Comparison of ENCODE assay signal across 8 cellular contexts in the genomic region with DNA sequence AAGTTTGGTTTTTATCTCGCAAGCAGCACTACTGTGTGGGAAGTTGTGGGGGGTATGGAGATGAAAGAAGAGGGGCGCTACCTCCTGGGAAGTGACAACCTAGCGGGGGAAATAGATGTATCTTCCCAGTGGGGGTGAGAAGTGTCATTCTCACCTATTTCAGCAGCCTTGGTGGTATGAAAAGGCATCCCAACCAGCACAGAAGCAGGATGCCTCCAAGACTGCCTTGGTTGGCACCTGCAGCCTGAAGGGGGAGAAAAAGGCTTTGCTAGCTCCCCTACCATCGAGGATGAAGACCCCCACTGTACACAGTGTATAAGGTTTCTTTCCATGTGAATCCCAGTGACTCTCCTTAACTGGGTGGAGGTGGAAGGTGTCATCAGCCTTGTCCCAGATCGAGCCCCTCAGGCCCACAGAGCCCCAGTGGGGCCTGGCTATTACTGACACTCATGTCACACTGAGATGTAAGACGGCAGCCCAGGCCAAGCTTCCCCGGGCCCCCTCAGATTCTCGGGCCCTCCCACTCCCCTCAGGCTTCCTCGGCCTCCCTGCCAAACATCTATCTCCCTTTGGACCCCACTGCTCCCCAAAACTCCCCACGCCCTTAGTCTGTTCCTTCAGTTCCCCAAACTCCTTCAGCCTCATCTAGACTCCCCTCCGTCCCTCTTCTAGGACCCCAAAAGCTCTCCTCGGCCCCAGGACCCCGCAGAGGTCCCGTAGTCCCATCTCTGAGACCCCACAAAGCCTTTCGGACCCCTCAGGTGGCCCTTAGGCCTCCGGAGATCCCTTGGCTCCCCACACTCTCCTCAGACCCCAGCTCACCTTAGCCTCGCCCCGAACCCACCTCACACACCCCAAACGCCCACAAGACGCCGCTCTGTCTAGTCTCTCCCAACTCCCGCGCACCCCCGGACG. TPM values are rescaled to one million over a fixed set of nuclear protein-coding genes. Genes with fewer than 3 reads are reported as not detected.
DNase-seq lines count a peak whose midpoint lies in the region; ATAC-seq, FAIRE-seq and TF ChIP-seq lines count a peak whose summit lies in the region.

No MANE protein-coding gene starts in this region.

- DNase-seq in stimulated activated CD4-positive, alpha-beta T cell treated with anti-CD3 and anti-CD28 coated beads, Interleukin-1b, Interleukin-23, amount 100 ng/mL, for 48 hours, result peak; percentile 8
- no peak for DNase-seq in stimulated activated CD4-positive, alpha-beta T cell treated with anti-CD3 and anti-CD28 coated beads, Interleukin-4, amount 100 ng/mL, for 1 hour
- DNase-seq in activated CD8-positive, alpha-beta memory T cell treated with anti-CD3 and anti-CD28 coated beads, Interleukin-2, amount 50 U/mL, for 4 hours, result peak; percentile 17
- DNase-seq in glutamatergic neuron (peak; percentile 38), putamen (ENCODE audit: low spot score) (peak; percentile 80), GM12892 (ENCODE audit: insufficient read length) (no peak), NCI-H524 treated with DMSO at 0.1 percent for 48 hours (lab: John Stamatoyannopoulos, UW) (no peak)

- FAIRE-seq in GM12892 (lab: Jason Lieb, UNC), result no peak

- H3K4me3 Mint-ChIP-seq in glutamatergic neuron (ENCODE audit: unreplicated experiment), result peak overlapping the region; percentile 98

- H3K36me3 Mint-ChIP-seq in glutamatergic neuron (ENCODE audit: unreplicated experiment), result no peaks in the 10 kb centered on the region

- peaks cover 11% of the 10 kb centered on the region for H3K9me3 Mint-ChIP-seq in glutamatergic neuron (ENCODE audit: unreplicated experiment)

- H3K4me1 Mint-ChIP-seq in glutamatergic neuron (ENCODE audit: low read depth, unreplicated experiment), result peaks cover 8% of the 10 kb centered on the region

- ATAC-seq in HG03439 (IDR thresholded peaks at IDR 0.05; ENCODE audit: unreplicated experiment), result no peak

- TF ChIP-seq CTCF in glutamatergic neuron (IDR thresholded peaks at IDR 0.05; ENCODE audit: partially characterized antibody, unreplicated experiment), result no peak

- no peak for TF ChIP-seq POLR2A in GM12892 (IDR thresholded peaks at IDR 0.05; ENCODE audit: low read depth, low read length)

- H3K27ac Mint-ChIP-seq in glutamatergic neuron (ENCODE audit: unreplicated experiment), result peak overlapping the region; percentile 72

- peaks cover 13% of the 10 kb centered on the region for H3K27me3 Mint-ChIP-seq in glutamatergic neuron (ENCODE audit: unreplicated experiment)

RNA-seq across cellular contexts. Expression of a gene that starts 0.7 kb away (rescaled TPM):
- total RNA-seq in glutamatergic neuron (ENCODE audit: unreplicated experiment), result 71.5 TPM
- polyA plus RNA-seq in GM12892 (2012; ENCODE audit: missing spikeins), result 25.1 TPM

RNA-seq across cellular contexts. Expression of a gene that starts 19.6 kb away (rescaled TPM):
- 29.0 TPM for total RNA-seq in glutamatergic neuron (ENCODE audit: unreplicated experiment)
- polyA plus RNA-seq in GM12892 (2012; ENCODE audit: missing spikeins), result 0.47 TPM

Comparison
In these comparisons a context has a peak if more than half of its experiments do, and no peak if none do; other contexts are left out.
1. DNase-seq: peak in stimulated activated CD4-positive, alpha-beta T cell treated with anti-CD3 and anti-CD28 coated beads, Interleukin-1b, Interleukin-23, amount 100 ng/mL, for 48 hours (single experiment), activated CD8-positive, alpha-beta memory T cell treated with anti-CD3 and anti-CD28 coated beads, Interleukin-2, amount 50 U/mL, for 4 hours (single experiment), glutamatergic neuron (single experiment) and putamen (single experiment); none in stimulated activated CD4-positive, alpha-beta T cell treated with anti-CD3 and anti-CD28 coated beads, Interleukin-4, amount 100 ng/mL, for 1 hour (single experiment), GM12892 (single experiment) and NCI-H524 treated with DMSO at 0.1 percent for 48 hours (single experiment).